In the genomic region with DNA sequence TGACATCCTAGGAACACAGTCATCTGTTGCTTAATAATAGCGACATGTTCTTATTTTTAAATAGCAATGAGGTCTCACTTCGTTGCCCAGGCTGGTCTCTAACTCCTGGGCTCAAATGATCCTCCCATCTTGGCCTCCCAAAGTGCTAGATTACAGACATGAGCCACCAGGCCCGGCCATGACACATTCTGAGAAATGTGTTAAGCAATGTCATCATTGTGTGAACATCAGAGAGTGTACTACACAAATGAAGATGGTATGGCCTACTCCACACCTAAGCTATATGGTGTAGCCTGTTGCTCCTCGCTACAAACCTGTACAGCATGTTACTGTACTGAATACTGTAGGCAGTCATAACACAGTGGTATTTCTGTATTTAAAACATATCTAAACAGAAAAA, we compare ENCODE assay signal across 1 cellular context.
A peak's percentile ranks its signal among the peaks of the same experiment; 100 is the strongest.
TF ChIP-seq lines count a peak whose summit lies in the region.

No MANE protein-coding gene starts in this region.

TF ChIP-seq in HEK293, 187 proteins besides CTCF, POLR2A, EP300 and RAD21 (continued from another document):
- TF ChIP-seq ZNF366 (tag by site-specific recombination; conservative IDR thresholded peaks at IDR 0.05) (no peak), ZNF239 (tag by site-specific recombination; IDR thresholded peaks at IDR 0.05) (no peak), SCRT2 (tag by site-specific recombination; IDR thresholded peaks at IDR 0.05) (peak; percentile 89), SCRT1 (tag by site-specific recombination; IDR thresholded peaks at IDR 0.05; ENCODE audit: borderline replicate concordance) (peak; percentile 55), ZNF19 (tag by site-specific recombination; IDR thresholded peaks at IDR 0.05; ENCODE audit: low read depth) (no peak)
TF ChIP-seq in HEK293: peak in this region for 3.
